ENCODE assay signal across 25 cellular contexts in genomic region chr1:198607714-198608113, GRCh38. TPM values are rescaled to one million over a fixed set of nuclear protein-coding genes. Genes with fewer than 3 reads are reported as not detected.
DNase-seq lines count a peak whose midpoint lies in the region; ATAC-seq and TF ChIP-seq lines count a peak whose summit lies in the region.
"Had no signal": no experiment of that assay in that cellular context is flagged by ENCODE, and none has a peak within 500 bp of the region (broad histone marks: within the 10 kb centered on the region; RNA-seq: fewer than 3 reads in every experiment).

No MANE protein-coding gene starts in this region.

- TF ChIP-seq CTCF in epithelial cell of esophagus (IDR thresholded peaks at IDR 0.05; ENCODE audit: insufficient read depth, low read depth, low read length, missing control alignments), result no peak

- no peak overlapping the region for H3K4me3 ChIP-seq in epithelial cell of esophagus (ENCODE audit: low read length)
- H3K4me3 ChIP-seq: A549; BLaER1 treated with 17β-estradiol and CSF1 and Interleukin-3, amounts not matched to agents 10 nM and 100 nM; SJSA1 had no signal

- no peak for ATAC-seq in GM21367 (IDR thresholded peaks at IDR 0.05; ENCODE audit: unreplicated experiment)
- ATAC-seq: A549; CD8-positive, alpha-beta T cell; HCT116 had no signal

- in situ Hi-C loops in KBM-7 (cut with MboI; ENCODE audit: low pct_unique_long_range_greater_than_20kb, low sequenced_read_pairs), result no loop called here

- DNase-seq in EL, result peak; percentile 27
- peak; percentile 3 for DNase-seq in HCEC 1CT
- DNase-seq in M059J (ENCODE audit: low read depth), result peak; percentile 44
- DNase-seq in epithelial cell of esophagus (ENCODE audit: low read depth), result peak; percentile 43
- no peak for DNase-seq in DMS53 treated with DMSO at 0.1 percent for 48 hours (lab: John Stamatoyannopoulos, UW; ENCODE audit: unreplicated experiment)
- DNase-seq in KBM-7, result no peak
- DNase-seq in NAMALWA (ENCODE audit: low spot score), result no peak
- DNase-seq: AML-193; CD8-positive, alpha-beta T cell; DND-41; NCI-H1105; NCI-H146; NCI-H1930; NCI-H2107; NCI-H524; NCI-H748 treated with DMSO at 0.1 percent for 48 hours; Right ventricle myocardium superior; T-helper 1 cell had no signal

RNA-seq across cellular contexts. Expression of gene PTPRC, which starts 31.1 kb away (rescaled TPM):
- 0.49 and 4.5 TPM in 2 replicates for total RNA-seq in M059J (2014; rRNA removed; shearing (Covaris generic))
- total RNA-seq: G401, H1, SJSA1 had no signal

Comparison
In these comparisons a context has a peak if more than half of its experiments do, and no peak if none do; other contexts are left out.
1. DNase-seq: peak in EL (single experiment), HCEC 1CT (single experiment), M059J (single experiment) and epithelial cell of esophagus (single experiment); none in DMS53 treated with DMSO at 0.1 percent for 48 hours (single experiment), KBM-7 (single experiment) and NAMALWA (single experiment).